ENCODE assay signal across 1 cellular context in genomic region chr13:110775576-110775975, GRCh38.
TF ChIP-seq lines count a peak whose summit lies in the region.

No MANE protein-coding gene starts in this region.

TF ChIP-seq in GM23338, 12 proteins besides CTCF, POLR2A, EP300 and RAD21 (continued from another document):
- TF ChIP-seq, protein P1, sequence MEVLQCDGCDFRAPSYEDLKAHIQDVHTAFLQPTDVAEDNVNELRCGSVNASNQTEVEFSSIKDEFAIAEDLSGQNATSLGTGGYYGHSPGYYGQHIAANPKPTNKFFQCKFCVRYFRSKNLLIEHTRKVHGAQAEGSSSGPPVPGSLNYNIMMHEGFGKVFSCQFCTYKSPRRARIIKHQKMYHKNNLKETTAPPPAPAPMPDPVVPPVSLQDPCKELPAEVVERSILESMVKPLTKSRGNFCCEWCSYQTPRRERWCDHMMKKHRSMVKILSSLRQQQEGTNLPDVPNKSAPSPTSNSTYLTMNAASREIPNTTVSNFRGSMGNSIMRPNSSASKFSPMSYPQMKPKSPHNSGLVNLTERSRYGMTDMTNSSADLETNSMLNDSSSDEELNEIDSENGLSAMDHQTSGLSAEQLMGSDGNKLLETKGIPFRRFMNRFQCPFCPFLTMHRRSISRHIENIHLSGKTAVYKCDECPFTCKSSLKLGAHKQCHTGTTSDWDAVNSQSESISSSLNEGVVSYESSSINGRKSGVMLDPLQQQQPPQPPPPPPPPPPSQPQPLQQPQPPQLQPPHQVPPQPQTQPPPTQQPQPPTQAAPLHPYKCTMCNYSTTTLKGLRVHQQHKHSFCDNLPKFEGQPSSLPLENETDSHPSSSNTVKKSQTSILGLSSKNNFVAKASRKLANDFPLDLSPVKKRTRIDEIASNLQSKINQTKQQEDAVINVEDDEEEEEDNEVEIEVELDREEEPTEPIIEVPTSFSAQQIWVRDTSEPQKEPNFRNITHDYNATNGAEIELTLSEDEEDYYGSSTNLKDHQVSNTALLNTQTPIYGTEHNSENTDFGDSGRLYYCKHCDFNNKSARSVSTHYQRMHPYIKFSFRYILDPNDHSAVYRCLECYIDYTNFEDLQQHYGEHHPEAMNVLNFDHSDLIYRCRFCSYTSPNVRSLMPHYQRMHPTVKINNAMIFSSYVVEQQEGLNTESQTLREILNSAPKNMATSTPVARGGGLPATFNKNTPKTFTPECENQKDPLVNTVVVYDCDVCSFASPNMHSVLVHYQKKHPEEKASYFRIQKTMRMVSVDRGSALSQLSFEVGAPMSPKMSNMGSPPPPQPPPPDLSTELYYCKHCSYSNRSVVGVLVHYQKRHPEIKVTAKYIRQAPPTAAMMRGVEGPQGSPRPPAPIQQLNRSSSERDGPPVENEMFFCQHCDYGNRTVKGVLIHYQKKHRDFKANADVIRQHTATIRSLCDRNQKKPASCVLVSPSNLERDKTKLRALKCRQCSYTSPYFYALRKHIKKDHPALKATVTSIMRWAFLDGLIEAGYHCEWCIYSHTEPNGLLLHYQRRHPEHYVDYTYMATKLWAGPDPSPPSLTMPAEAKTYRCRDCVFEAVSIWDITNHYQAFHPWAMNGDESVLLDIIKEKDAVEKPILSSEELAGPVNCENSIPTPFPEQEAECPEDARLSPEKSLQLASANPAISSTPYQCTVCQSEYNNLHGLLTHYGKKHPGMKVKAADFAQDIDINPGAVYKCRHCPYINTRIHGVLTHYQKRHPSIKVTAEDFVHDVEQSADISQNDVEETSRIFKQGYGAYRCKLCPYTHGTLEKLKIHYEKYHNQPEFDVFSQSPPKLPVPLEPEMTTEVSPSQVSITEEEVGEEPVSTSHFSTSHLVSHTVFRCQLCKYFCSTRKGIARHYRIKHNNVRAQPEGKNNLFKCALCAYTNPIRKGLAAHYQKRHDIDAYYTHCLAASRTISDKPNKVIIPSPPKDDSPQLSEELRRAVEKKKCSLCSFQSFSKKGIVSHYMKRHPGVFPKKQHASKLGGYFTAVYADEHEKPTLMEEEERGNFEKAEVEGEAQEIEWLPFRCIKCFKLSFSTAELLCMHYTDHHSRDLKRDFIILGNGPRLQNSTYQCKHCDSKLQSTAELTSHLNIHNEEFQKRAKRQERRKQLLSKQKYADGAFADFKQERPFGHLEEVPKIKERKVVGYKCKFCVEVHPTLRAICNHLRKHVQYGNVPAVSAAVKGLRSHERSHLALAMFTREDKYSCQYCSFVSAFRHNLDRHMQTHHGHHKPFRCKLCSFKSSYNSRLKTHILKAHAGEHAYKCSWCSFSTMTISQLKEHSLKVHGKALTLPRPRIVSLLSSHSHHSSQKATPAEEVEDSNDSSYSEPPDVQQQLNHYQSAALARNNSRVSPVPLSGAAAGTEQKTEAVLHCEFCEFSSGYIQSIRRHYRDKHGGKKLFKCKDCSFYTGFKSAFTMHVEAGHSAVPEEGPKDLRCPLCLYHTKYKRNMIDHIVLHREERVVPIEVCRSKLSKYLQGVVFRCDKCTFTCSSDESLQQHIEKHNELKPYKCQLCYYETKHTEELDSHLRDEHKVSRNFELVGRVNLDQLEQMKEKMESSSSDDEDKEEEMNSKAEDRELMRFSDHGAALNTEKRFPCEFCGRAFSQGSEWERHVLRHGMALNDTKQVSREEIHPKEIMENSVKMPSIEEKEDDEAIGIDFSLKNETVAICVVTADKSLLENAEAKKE (CRISPR knock-in tag; IDR thresholded peaks at IDR 0.05) = no peak
- no peak for TF ChIP-seq EZH2phosphoT487 (IDR thresholded peaks at IDR 0.05; ENCODE audit: unreplicated experiment)
- TF ChIP-seq, protein P2, sequence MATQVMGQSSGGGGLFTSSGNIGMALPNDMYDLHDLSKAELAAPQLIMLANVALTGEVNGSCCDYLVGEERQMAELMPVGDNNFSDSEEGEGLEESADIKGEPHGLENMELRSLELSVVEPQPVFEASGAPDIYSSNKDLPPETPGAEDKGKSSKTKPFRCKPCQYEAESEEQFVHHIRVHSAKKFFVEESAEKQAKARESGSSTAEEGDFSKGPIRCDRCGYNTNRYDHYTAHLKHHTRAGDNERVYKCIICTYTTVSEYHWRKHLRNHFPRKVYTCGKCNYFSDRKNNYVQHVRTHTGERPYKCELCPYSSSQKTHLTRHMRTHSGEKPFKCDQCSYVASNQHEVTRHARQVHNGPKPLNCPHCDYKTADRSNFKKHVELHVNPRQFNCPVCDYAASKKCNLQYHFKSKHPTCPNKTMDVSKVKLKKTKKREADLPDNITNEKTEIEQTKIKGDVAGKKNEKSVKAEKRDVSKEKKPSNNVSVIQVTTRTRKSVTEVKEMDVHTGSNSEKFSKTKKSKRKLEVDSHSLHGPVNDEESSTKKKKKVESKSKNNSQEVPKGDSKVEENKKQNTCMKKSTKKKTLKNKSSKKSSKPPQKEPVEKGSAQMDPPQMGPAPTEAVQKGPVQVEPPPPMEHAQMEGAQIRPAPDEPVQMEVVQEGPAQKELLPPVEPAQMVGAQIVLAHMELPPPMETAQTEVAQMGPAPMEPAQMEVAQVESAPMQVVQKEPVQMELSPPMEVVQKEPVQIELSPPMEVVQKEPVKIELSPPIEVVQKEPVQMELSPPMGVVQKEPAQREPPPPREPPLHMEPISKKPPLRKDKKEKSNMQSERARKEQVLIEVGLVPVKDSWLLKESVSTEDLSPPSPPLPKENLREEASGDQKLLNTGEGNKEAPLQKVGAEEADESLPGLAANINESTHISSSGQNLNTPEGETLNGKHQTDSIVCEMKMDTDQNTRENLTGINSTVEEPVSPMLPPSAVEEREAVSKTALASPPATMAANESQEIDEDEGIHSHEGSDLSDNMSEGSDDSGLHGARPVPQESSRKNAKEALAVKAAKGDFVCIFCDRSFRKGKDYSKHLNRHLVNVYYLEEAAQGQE (IDR thresholded peaks at IDR 0.05; ENCODE audit: unreplicated experiment) = no peak
